17 cellular contexts compared by ENCODE assay signal in the genomic region with DNA sequence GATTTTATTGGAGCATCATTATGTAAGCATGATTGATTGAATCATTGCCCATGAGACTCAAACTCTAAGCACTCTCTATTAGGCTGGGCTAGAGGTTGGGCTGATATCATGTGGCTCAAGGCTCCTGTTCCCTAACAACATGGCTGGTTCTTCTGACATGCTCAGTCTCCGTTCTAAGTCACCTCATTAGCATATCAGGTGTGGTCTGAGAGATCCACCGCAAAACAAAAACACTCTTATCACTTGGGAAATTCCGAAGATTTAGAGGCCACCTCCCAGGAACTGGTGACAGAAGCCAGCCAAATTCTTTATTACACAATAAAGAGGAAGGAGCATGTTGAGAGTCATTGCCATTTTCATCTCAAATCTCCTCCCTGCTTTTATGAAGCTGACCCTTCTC.
"Had no signal": no experiment of that assay in that cellular context is flagged by ENCODE, and none has a peak within 500 bp of the region (broad histone marks: within the 10 kb centered on the region; RNA-seq: fewer than 3 reads in every experiment).

No MANE protein-coding gene starts in this region.

- H3K4me3 ChIP-seq: colonic mucosa, gastrocnemius medialis, neural progenitor cell, ovary, suprapubic skin, thyroid gland had no signal

- H3K27me3 ChIP-seq: colonic mucosa, gastrocnemius medialis, neural progenitor cell, ovary, thyroid gland had no signal

- H3K27ac ChIP-seq: colonic mucosa, gastrocnemius medialis, neural progenitor cell, ovary, suprapubic skin, thyroid gland had no signal

- ATAC-seq: left lobe of liver; natural killer cell treated with Interleukin-12 subunit alpha and Interleukin-12 subunit beta and Interleukin-15 and Interleukin-18, amount 100 ng/mL, for 72 hours; right cardiac atrium had no signal

- H3K36me3 ChIP-seq: colonic mucosa, gastrocnemius medialis, neural progenitor cell, ovary, suprapubic skin, thyroid gland had no signal

- DNase-seq: colonic mucosa; dermis blood vessel endothelial cell; effector CD4-positive, alpha-beta T cell; gastrocnemius medialis; glutamatergic neuron; islet precursor cell; nucleus accumbens; ovary; right cardiac atrium; small intestine; stimulated activated CD4-positive, alpha-beta T cell treated with anti-CD3 and anti-CD28 coated beads, Interleukin-2, amount 100 ng/mL, for 48 hours; stimulated activated naive CD4-positive, alpha-beta T cell treated with Interleukin-2 at 50 U/mL for 16 hours; thyroid gland had no signal

- H3K4me1 ChIP-seq: colonic mucosa, neural progenitor cell, suprapubic skin, thyroid gland had no signal

- H3K9ac ChIP-seq: neural progenitor cell had no signal

- H3K4me2 ChIP-seq: neural progenitor cell had no signal
